ENCODE assay signal across 9 cellular contexts in genomic region chr5:151675225-151675955, GRCh38. TPM values are rescaled to one million over a fixed set of nuclear protein-coding genes. Genes with fewer than 3 reads are reported as not detected.
DNase-seq lines count a peak whose midpoint lies in the region; ATAC-seq and TF ChIP-seq lines count a peak whose summit lies in the region.
"Had no signal": no experiment of that assay in that cellular context is flagged by ENCODE, and none has a peak within 500 bp of the region (broad histone marks: within the 10 kb centered on the region; RNA-seq: fewer than 3 reads in every experiment).

No MANE protein-coding gene starts in this region.

- H3K27me3 ChIP-seq in spleen (replicated peaks in 1 of 7), result no peaks in the 10 kb centered on the region
- no peaks in the 10 kb centered on the region for H3K27me3 ChIP-seq in MG63

- peak; percentile 57 for ATAC-seq in GM21515 (IDR thresholded peaks at IDR 0.05; ENCODE audit: unreplicated experiment)
- no peak for ATAC-seq in HG03196 (IDR thresholded peaks at IDR 0.05; ENCODE audit: unreplicated experiment)
- no peak for ATAC-seq in left colon

- TF ChIP-seq POLR2A in spleen (IDR thresholded peaks at IDR 0.05), result no peak

- intact Hi-C loops in spleen (cut with DNase I; ENCODE audit: low total_unique reads) (no loop called here), left colon (cut with DNase I, micrococcal nuclease) (no loop called here)

- H3K4me1 ChIP-seq in spleen, result peaks cover 16 to 94% (median 74%) of the 10 kb centered on the region in 6 donors

- DNase-seq in RPMI7951 (ENCODE audit: low read depth), result peak; percentile 46
- peak; percentile 75 for DNase-seq in glomerular endothelial cell (ENCODE audit: extremely low read depth, low read depth, low spot score)
- DNase-seq in spleen, result no peak
- DNase-seq in MG63, result no peak
- no peak for DNase-seq in left colon
- DNase-seq in NCI-H187 (lab: John Stamatoyannopoulos, UW), result no peak
- DNase-seq: activated T-cell treated with anti-CD3 and anti-CD28 coated beads, Interleukin-2, amount 50 U/mL, for 48 hours had no signal

- H3K36me3 ChIP-seq in spleen (peaks cover 0 to 42% (median 0%) of the 10 kb centered on the region in 6 donors), MG63 (peaks cover 96% of the 10 kb centered on the region)

- no peak overlapping the region for H3K4me3 ChIP-seq in spleen
- no peak overlapping the region for H3K4me3 ChIP-seq in MG63

- no peak for TF ChIP-seq CTCF in spleen (IDR thresholded peaks at IDR 0.05 in 8 of 11, conservative IDR thresholded peaks at IDR 0.05 in 3 of 11)

- H3K9me3 ChIP-seq in spleen (no peaks in the 10 kb centered on the region), MG63 (no peaks in the 10 kb centered on the region)

- peak overlapping the region; percentile 49 to 89 (median 78) for H3K27ac ChIP-seq in spleen

- WGBS in spleen, 5 donors, result 43 to 82% (median 46%) methylated on average over 1 of the region's 1 CpG

RNA-seq across cellular contexts. Expression of gene SPARC, which starts 11.3 kb away (rescaled TPM):
- total RNA-seq in RPMI7951 (2014; rRNA removed; shearing (Covaris generic)), result 2,339 and 3,437 TPM in 2 replicates
- total RNA-seq in glomerular endothelial cell, result 2,016 and 3,575 TPM in 2 replicates
- 100 to 1,000 TPM; 320 to 963 (median 552) TPM for total RNA-seq in spleen
- polyA plus RNA-seq in spleen, result 100 to 1,000 TPM in 2 of 3 donors, 10 to 100 TPM in 1; 76.5 to 195 (median 135) TPM
- total RNA-seq in MG63 (2014; rRNA removed; shearing (Covaris generic); ENCODE audit: low replicate concordance), result 1,117 and 1,361 TPM in 2 replicates
- total RNA-seq in left colon, result 100 to 1,000 TPM in 1 of 2 donors, 10 to 100 TPM in 1; 91.3 to 178 TPM

Comparison
In these comparisons a context has a peak if more than half of its experiments do, and no peak if none do; other contexts are left out.
1. DNase-seq: peak in RPMI7951 (single experiment) and glomerular endothelial cell (single experiment); none in spleen (single experiment), MG63 (single experiment), left colon (0 of 2) and NCI-H187 (0 of 2).